Comparison of ENCODE assay signal across 9 cellular contexts in the genomic region with DNA sequence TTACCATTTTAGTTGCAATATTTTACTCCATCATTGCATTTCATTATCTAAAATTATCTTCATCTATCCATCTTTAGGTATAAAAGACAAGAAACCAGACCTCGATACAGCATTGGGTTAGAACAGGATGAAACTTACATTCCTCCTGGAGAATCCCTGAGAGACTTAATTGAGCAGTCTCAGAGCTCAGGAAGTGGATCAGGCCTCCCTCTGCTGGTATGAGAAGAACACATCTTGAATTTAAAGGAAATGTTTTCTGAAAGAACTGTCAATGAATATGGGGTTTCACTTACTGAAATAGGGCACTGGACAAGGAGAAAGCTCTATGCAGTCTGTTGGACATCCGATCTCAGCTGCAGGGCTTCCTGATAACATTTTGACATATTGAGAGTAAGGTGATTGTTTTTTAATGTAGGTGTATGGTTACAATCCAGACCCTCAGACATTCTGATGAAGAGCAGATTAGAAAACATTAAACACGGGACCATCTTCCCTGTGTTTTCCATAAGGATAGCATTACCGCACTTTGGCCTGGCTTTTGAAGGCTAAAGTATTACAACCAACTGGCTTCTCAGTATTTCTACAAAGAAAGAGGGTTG.
DNase-seq lines count a peak whose midpoint lies in the region; ATAC-seq, FAIRE-seq and TF ChIP-seq lines count a peak whose summit lies in the region.
"Had no signal": no experiment of that assay in that cellular context is flagged by ENCODE, and none has a peak within 500 bp of the region (broad histone marks: within the 10 kb centered on the region; RNA-seq: fewer than 3 reads in every experiment).

No MANE protein-coding gene starts in this region.

- peak; percentile 65 for FAIRE-seq in K562 (lab: Jason Lieb, UNC)

- no peak overlapping the region for H3K4me2 ChIP-seq in K562 (ENCODE audit: insufficient read depth, low read length)

- H3K27ac Mint-ChIP-seq in T-helper 2 cell treated with Interferon-gamma antibody and Interleukin-4, amounts not matched to agents 5 μg/mL and 100 μg/mL, for 36 hours: no peak overlapping the region
- H3K27ac Mint-ChIP-seq: T-helper 1 cell treated with Interleukin-12 subunit alpha and Interleukin-12 subunit beta and Interleukin-4 antibody, amounts not matched to agents 30 μg/mL and 1 μg/mL, for 36 hours had no signal

- H3K9me3 Mint-ChIP-seq in T-helper 2 cell treated with Interferon-gamma antibody and Interleukin-4, amounts not matched to agents 5 μg/mL and 100 μg/mL, for 36 hours: no peaks in the 10 kb centered on the region
- H3K9me3 Mint-ChIP-seq: T-helper 1 cell treated with Interleukin-12 subunit alpha and Interleukin-12 subunit beta and Interleukin-4 antibody, amounts not matched to agents 30 μg/mL and 1 μg/mL, for 36 hours had no signal

- no TSS peak for BruUV-seq in K562 (replicated peaks; lab: Mats Ljungman, UMichigan)

- no peaks in the 10 kb centered on the region for H3K9me1 ChIP-seq in K562 (ENCODE audit: control insufficient read depth, insufficient read depth, low read length)

- H3K9me3 ChIP-seq in K562 (replicated peaks; ENCODE audit: control insufficient read depth, insufficient read depth, low read depth, low read length): no peaks in the 10 kb centered on the region

- TF ChIP-seq EP300 in K562 (IDR thresholded peaks at IDR 0.05; ENCODE audit: low read length): no peak

- no peak overlapping the region for H3K27ac ChIP-seq in K562 (ENCODE audit: extremely low read depth, low read depth, low read length)
- H3K27ac ChIP-seq in coronary artery: no peak overlapping the region

- H3K79me2 ChIP-seq in K562 (ENCODE audit: control insufficient read depth, insufficient read depth, low read length): no peaks in the 10 kb centered on the region

- no peak overlapping the region for H2AFZ ChIP-seq in K562 (ENCODE audit: low read depth, low read length)

- peaks cover 11% of the 10 kb centered on the region for H3K27me3 Mint-ChIP-seq in T-helper 2 cell treated with Interferon-gamma antibody and Interleukin-4, amounts not matched to agents 5 μg/mL and 100 μg/mL, for 36 hours (ENCODE audit: low read depth)

- no peak overlapping the region for H3K4me3 Mint-ChIP-seq in T-helper 2 cell treated with Interferon-gamma antibody and Interleukin-4, amounts not matched to agents 5 μg/mL and 100 μg/mL, for 36 hours
- H3K4me3 Mint-ChIP-seq: T-helper 1 cell treated with Interleukin-12 subunit alpha and Interleukin-12 subunit beta and Interleukin-4 antibody, amounts not matched to agents 30 μg/mL and 1 μg/mL, for 36 hours had no signal

- POLR2A ChIA-PET in K562 (lab: Yijun Ruan, JAX): interaction anchor here (0.5 to 1.1 kb wide), 4 partner anchors 20 to 510 kb away, joined by 3 read pairs; no protein-coding TSS in a partner anchor

- peak; percentile 40 to 54; a peak in 3 of 4 replicates for TF ChIP-seq RAD21 in K562 (CRISPR knock-in tag; conservative IDR thresholded peaks at IDR 0.05 in 1 of 2, IDR thresholded peaks at IDR 0.05 in 1 of 2)

- CTCF ChIA-PET in K562 (lab: Yijun Ruan, JAX; ENCODE audit: low intra/inter-chr PET ratio): interaction anchor here (1.2 kb wide), 1 partner anchor 504 kb away, joined by 6 read pairs; no protein-coding TSS in a partner anchor

- no peaks in the 10 kb centered on the region for H3K36me3 ChIP-seq in K562 (ENCODE audit: control insufficient read depth, insufficient read depth, low read length)

- TF ChIP-seq CTCF in K562 (IDR thresholded peaks at IDR 0.05 in 2 of 3, conservative IDR thresholded peaks at IDR 0.05 in 1 of 3; ENCODE audit: insufficient read depth in 2 of 3, low read depth in 1 of 3, low read length in 3 of 3) (peak; percentile 23 to 56 (median 48); a peak in 5 of 6 replicates), coronary artery (IDR thresholded peaks at IDR 0.05) (no peak)

- DNase-seq in G401 (ENCODE audit: low spot score) (peak; percentile 44), NAMALWA (ENCODE audit: low spot score) (peak; percentile 31), K562 (ENCODE audit: extremely low read depth in 1 of 4, low spot score in 3 of 4) (peak in 3 of 4 experiments; percentile 9 to 44 (median 23)), kidney tubule cell (ENCODE audit: low spot score) (peak; percentile 69), coronary artery (ENCODE audit: low spot score) (no peak), NCI-H1694 (lab: John Stamatoyannopoulos, UW) (no peak)
- no peak for DNase-seq in T-helper 2 cell treated with Interferon-gamma antibody and Interleukin-4, amounts not matched to agents 5 μg/mL and 100 μg/mL, for 36 hours (ENCODE audit: low spot score)

- no peak for TF ChIP-seq POLR2A in K562 (conservative IDR thresholded peaks at IDR 0.05)

- H4K20me1 ChIP-seq in K562 (replicated peaks; ENCODE audit: control insufficient read depth, insufficient read depth, low read length): no peaks in the 10 kb centered on the region

- no peaks in the 10 kb centered on the region for H3K36me3 Mint-ChIP-seq in T-helper 2 cell treated with Interferon-gamma antibody and Interleukin-4, amounts not matched to agents 5 μg/mL and 100 μg/mL, for 36 hours (ENCODE audit: low read depth)

- in situ Hi-C loops in G401 (cut with HindIII; ENCODE audit: low sequenced_read_pairs) (no loop called here), K562 (cut with MboI) (loop anchor here (25.0 kb wide), 1 partner anchor 488 kb away; no protein-coding TSS in a partner anchor)

- intact Hi-C loops in K562 (cut with micrococcal nuclease): loop anchor here (5.0 to 10.0 kb wide), 2 partner anchors 380 to 498 kb away; no protein-coding TSS in a partner anchor

- no peaks in the 10 kb centered on the region for H3K4me1 ChIP-seq in K562 (replicated peaks in 1 of 2; ENCODE audit: control insufficient read depth in 2 of 2, insufficient read depth in 2 of 2, low read length in 2 of 2)

- no peaks in the 10 kb centered on the region for H3K27me3 ChIP-seq in K562 (ENCODE audit: control insufficient read depth in 2 of 2, insufficient read depth in 2 of 2, low read length in 2 of 2)

- ATAC-seq in K562: peak; percentile 75
- no peak for ATAC-seq in GM18858 (IDR thresholded peaks at IDR 0.05; ENCODE audit: unreplicated experiment)

- H3K4me3 ChIP-seq in K562: no peak overlapping the region
- no peak overlapping the region for H3K4me3 ChIP-seq in coronary artery

- 0% methylated on average over 4 of the region's 4 CpGs for WGBS in K562 (ENCODE audit: insufficient coverage, low coverage, missing lambda C conversion rate)

- H3K4me1 Mint-ChIP-seq in T-helper 2 cell treated with Interferon-gamma antibody and Interleukin-4, amounts not matched to agents 5 μg/mL and 100 μg/mL, for 36 hours (ENCODE audit: low read depth): peaks cover 4% of the 10 kb centered on the region

- no peak overlapping the region for H3K9ac ChIP-seq in K562 (ENCODE audit: insufficient read depth in 1 of 2, low read depth in 2 of 2, low read length in 2 of 2)

TF ChIP-seq in K562, 482 proteins besides CTCF, POLR2A, EP300 and RAD21:
- TF ChIP-seq CHD4 (IDR thresholded peaks at IDR 0.05; ENCODE audit: insufficient read depth, insufficient replicate concordance, low read depth, low read length, poor library complexity, severe bottlenecking): no peak
- no peak for TF ChIP-seq ILF3 (IDR thresholded peaks at IDR 0.05; ENCODE audit: borderline replicate concordance)
- TF ChIP-seq RBM39 (optimal IDR thresholded peaks at IDR 0.05; ENCODE audit: low read depth, low read length): no peak
- TF ChIP-seq, protein P1, sequence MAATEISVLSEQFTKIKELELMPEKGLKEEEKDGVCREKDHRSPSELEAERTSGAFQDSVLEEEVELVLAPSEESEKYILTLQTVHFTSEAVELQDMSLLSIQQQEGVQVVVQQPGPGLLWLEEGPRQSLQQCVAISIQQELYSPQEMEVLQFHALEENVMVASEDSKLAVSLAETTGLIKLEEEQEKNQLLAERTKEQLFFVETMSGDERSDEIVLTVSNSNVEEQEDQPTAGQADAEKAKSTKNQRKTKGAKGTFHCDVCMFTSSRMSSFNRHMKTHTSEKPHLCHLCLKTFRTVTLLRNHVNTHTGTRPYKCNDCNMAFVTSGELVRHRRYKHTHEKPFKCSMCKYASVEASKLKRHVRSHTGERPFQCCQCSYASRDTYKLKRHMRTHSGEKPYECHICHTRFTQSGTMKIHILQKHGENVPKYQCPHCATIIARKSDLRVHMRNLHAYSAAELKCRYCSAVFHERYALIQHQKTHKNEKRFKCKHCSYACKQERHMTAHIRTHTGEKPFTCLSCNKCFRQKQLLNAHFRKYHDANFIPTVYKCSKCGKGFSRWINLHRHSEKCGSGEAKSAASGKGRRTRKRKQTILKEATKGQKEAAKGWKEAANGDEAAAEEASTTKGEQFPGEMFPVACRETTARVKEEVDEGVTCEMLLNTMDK (IDR thresholded peaks at IDR 0.05; ENCODE audit: borderline replicate concordance, insufficient read depth, low read depth, low read length, poor library complexity, severe bottlenecking): peak; percentile 9
- TF ChIP-seq PHB (CRISPR knock-in tag; IDR thresholded peaks at IDR 0.05): no peak
- TF ChIP-seq SMC3 (conservative IDR thresholded peaks at IDR 0.05; ENCODE audit: insufficient read depth, low read depth, low read length): 0 out of 2 replicates have a peak, but pooled peaks have one; percentile 25

Comparison
In these comparisons a context has a peak if more than half of its experiments do, and no peak if none do; other contexts are left out.
1. DNase-seq: peak in G401 (single experiment), NAMALWA (single experiment), K562 (3 of 4) and kidney tubule cell (single experiment); none in coronary artery (single experiment), NCI-H1694 (single experiment) and T-helper 2 cell treated with Interferon-gamma antibody and Interleukin-4, amounts not matched to agents 5 μg/mL and 100 μg/mL, for 36 hours (single experiment).